12 cellular contexts compared by ENCODE assay signal in genomic region chr11:66369073-66369894, GRCh38. TPM values are rescaled to one million over a fixed set of nuclear protein-coding genes. Genes with fewer than 3 reads are reported as not detected.
A peak's percentile ranks its signal among the peaks of the same experiment; 100 is the strongest.
DNase-seq lines count a peak whose midpoint lies in the region; ATAC-seq and TF ChIP-seq lines count a peak whose summit lies in the region.
"Had no signal": no experiment of that assay in that cellular context is flagged by ENCODE, and none has a peak within 500 bp of the region (broad histone marks: within the 10 kb centered on the region; RNA-seq: fewer than 3 reads in every experiment).

No MANE protein-coding gene starts in this region.

- intact Hi-C loops in ascending aorta (cut with DNase I), result no loop called here

- H3K27ac Mint-ChIP-seq in activated naive CD8-positive, alpha-beta T cell treated with anti-CD3 and anti-CD28 coated beads, Interleukin-2, amount 10 ng/mL, durations not matched to agents 7 days and 5 days, result peak overlapping the region; percentile 15
- peak overlapping the region; percentile 96 for H3K27ac Mint-ChIP-seq in mesothelial cell of epicardium
- H3K27ac Mint-ChIP-seq: CD8-positive, alpha-beta T cell had no signal

- peaks cover 14% of the 10 kb centered on the region for H3K4me1 Mint-ChIP-seq in activated naive CD8-positive, alpha-beta T cell treated with anti-CD3 and anti-CD28 coated beads, Interleukin-2, amount 10 ng/mL, durations not matched to agents 7 days and 5 days
- peaks cover 21% of the 10 kb centered on the region for H3K4me1 Mint-ChIP-seq in mesothelial cell of epicardium

- no peaks in the 10 kb centered on the region for H3K9me3 Mint-ChIP-seq in activated naive CD8-positive, alpha-beta T cell treated with anti-CD3 and anti-CD28 coated beads, Interleukin-2, amount 10 ng/mL, durations not matched to agents 7 days and 5 days
- H3K9me3 Mint-ChIP-seq in mesothelial cell of epicardium, result no peaks in the 10 kb centered on the region
- H3K9me3 Mint-ChIP-seq: CD8-positive, alpha-beta T cell had no signal

- no peaks in the 10 kb centered on the region for H3K27me3 ChIP-seq in ascending aorta

- H3K9me3 ChIP-seq in ascending aorta, result no peaks in the 10 kb centered on the region

- no peak overlapping the region for H3K4me3 Mint-ChIP-seq in activated naive CD8-positive, alpha-beta T cell treated with anti-CD3 and anti-CD28 coated beads, Interleukin-2, amount 10 ng/mL, durations not matched to agents 7 days and 5 days
- peak overlapping the region; percentile 88 for H3K4me3 Mint-ChIP-seq in mesothelial cell of epicardium

- POLR2A ChIA-PET in activated naive CD8-positive, alpha-beta T cell treated with anti-CD3 and anti-CD28 coated beads, Interleukin-2, amount 10 ng/mL, durations not matched to agents 7 days and 5 days (lab: Charles Lee), result interaction anchor here (1.6 kb wide), 1 partner anchor 19 kb away, joined by 4 read pairs; no protein-coding TSS in a partner anchor

- no peak for DNase-seq in HFF-Myc (ENCODE audit: extremely low read depth, low read depth)
- DNase-seq in activated naive CD8-positive, alpha-beta T cell treated with anti-CD3 and anti-CD28 coated beads, Interleukin-2, amount 10 ng/mL, durations not matched to agents 7 days and 5 days, result no peak
- no peak for DNase-seq in mesothelial cell of epicardium (ENCODE audit: low spot score in 2 of 2, unreplicated experiment in 2 of 2)
- DNase-seq in ascending aorta (ENCODE audit: low spot score in 2 of 2), result no peak
- DNase-seq: CD8-positive, alpha-beta T cell; NCI-H2081 had no signal

- peak overlapping the region; percentile 63 for H3K4me3 ChIP-seq in HFF-Myc (replicated peaks; ENCODE audit: low read depth, low read length)
- H3K4me3 ChIP-seq in ascending aorta, result no peak overlapping the region

- peaks cover 2% of the 10 kb centered on the region for H3K27me3 Mint-ChIP-seq in activated naive CD8-positive, alpha-beta T cell treated with anti-CD3 and anti-CD28 coated beads, Interleukin-2, amount 10 ng/mL, durations not matched to agents 7 days and 5 days
- H3K27me3 Mint-ChIP-seq in mesothelial cell of epicardium (ENCODE audit: low read depth), result no peaks in the 10 kb centered on the region

- H3K27ac ChIP-seq in C4-2B (peak overlapping the region; percentile 97), ascending aorta (no peak overlapping the region)

- H3K36me3 ChIP-seq in ascending aorta, result no peaks in the 10 kb centered on the region

- H3K4me1 ChIP-seq in ascending aorta, result peaks cover 3 to 12% of the 10 kb centered on the region in 2 donors

- TF ChIP-seq CTCF in C4-2B (conservative IDR thresholded peaks at IDR 0.05), result no peak
- TF ChIP-seq CTCF in HFF-Myc (IDR thresholded peaks at IDR 0.05; ENCODE audit: low read depth, low read length, missing control alignments), result no peak
- TF ChIP-seq CTCF in mesothelial cell of epicardium (IDR thresholded peaks at IDR 0.05; ENCODE audit: unreplicated experiment), result no peak
- no peak for TF ChIP-seq CTCF in ascending aorta (IDR thresholded peaks at IDR 0.05)

- ATAC-seq in activated naive CD8-positive, alpha-beta T cell treated with anti-CD3 and anti-CD28 coated beads, Interleukin-2, amount 10 ng/mL, durations not matched to agents 7 days and 5 days (ENCODE audit: low read depth), result no peak
- ATAC-seq in HG03135 (IDR thresholded peaks at IDR 0.05; ENCODE audit: unreplicated experiment) (no peak), GM21390 (IDR thresholded peaks at IDR 0.05; ENCODE audit: unreplicated experiment) (no peak), HG03432 (IDR thresholded peaks at IDR 0.05; ENCODE audit: unreplicated experiment) (no peak)
- ATAC-seq: CD8-positive, alpha-beta T cell had no signal

- H3K36me3 Mint-ChIP-seq in activated naive CD8-positive, alpha-beta T cell treated with anti-CD3 and anti-CD28 coated beads, Interleukin-2, amount 10 ng/mL, durations not matched to agents 7 days and 5 days, result peaks cover 2% of the 10 kb centered on the region
- H3K36me3 Mint-ChIP-seq in mesothelial cell of epicardium, result peaks cover 5% of the 10 kb centered on the region
- H3K36me3 Mint-ChIP-seq: CD8-positive, alpha-beta T cell had no signal

RNA-seq across cellular contexts. Expression of gene SLC29A2, which starts 2.3 kb away (rescaled TPM):
- 10 to 100 TPM; 11.2 to 12.1 TPM for total RNA-seq in activated naive CD8-positive, alpha-beta T cell treated with anti-CD3 and anti-CD28 coated beads, Interleukin-2, amount 10 ng/mL, durations not matched to agents 7 days and 5 days
- 33.0 to 35.9 TPM (median 35.7 TPM) in 3 replicates for total RNA-seq in mesothelial cell of epicardium
- total RNA-seq in ascending aorta, result not detected
- total RNA-seq: LHCN-M2 had no signal

RNA-seq across cellular contexts. Expression of gene B4GAT1, which starts 21.9 kb away (rescaled TPM):
- total RNA-seq in activated naive CD8-positive, alpha-beta T cell treated with anti-CD3 and anti-CD28 coated beads, Interleukin-2, amount 10 ng/mL, durations not matched to agents 7 days and 5 days, result 1 to 10 TPM; 9.5 to 9.7 TPM
- total RNA-seq in mesothelial cell of epicardium (28.1 to 30.2 TPM (median 29.5 TPM) in 3 replicates), ascending aorta (64.2 TPM)

RNA-seq across cellular contexts. Expression of gene BRMS1, which starts 24.4 kb away (rescaled TPM):
- 10 to 100 TPM; 45.4 to 47.8 TPM for total RNA-seq in activated naive CD8-positive, alpha-beta T cell treated with anti-CD3 and anti-CD28 coated beads, Interleukin-2, amount 10 ng/mL, durations not matched to agents 7 days and 5 days
- total RNA-seq in mesothelial cell of epicardium (25.0 to 27.1 TPM (median 26.5 TPM) in 3 replicates), ascending aorta (24.8 TPM)

RNA-seq across cellular contexts. Expression of gene RIN1, which starts 33.0 kb away (rescaled TPM):
- 1 to 10 TPM; 3.0 to 5.7 TPM for total RNA-seq in activated naive CD8-positive, alpha-beta T cell treated with anti-CD3 and anti-CD28 coated beads, Interleukin-2, amount 10 ng/mL, durations not matched to agents 7 days and 5 days
- total RNA-seq in mesothelial cell of epicardium (6.7 to 7.1 TPM (median 7.0 TPM) in 3 replicates), ascending aorta (28.5 TPM)

RNA-seq across cellular contexts. Expression of gene NPAS4, which starts 51.6 kb away (rescaled TPM):
- total RNA-seq in activated naive CD8-positive, alpha-beta T cell treated with anti-CD3 and anti-CD28 coated beads, Interleukin-2, amount 10 ng/mL, durations not matched to agents 7 days and 5 days, result under 1 TPM; 0.23 to 0.67 TPM
- total RNA-seq in mesothelial cell of epicardium (1.00 to 1.2 TPM (median 1.1 TPM) in 3 replicates), ascending aorta (5.0 TPM)
- total RNA-seq: activated CD8-positive, alpha-beta memory T cell treated with anti-CD3 and anti-CD28 coated beads for 36 hours; CD8-positive, alpha-beta T cell; LHCN-M2 had no signal

Comparison
In these comparisons a context has a peak if more than half of its experiments do, and no peak if none do; other contexts are left out.
1. RNA of gene SLC29A2, which starts 2.3 kb away (total RNA-seq): 33.0 to 35.9 TPM in mesothelial cell of epicardium and 11.2 to 12.1 TPM in activated naive CD8-positive, alpha-beta T cell treated with anti-CD3 and anti-CD28 coated beads, Interleukin-2, amount 10 ng/mL, durations not matched to agents 7 days and 5 days; not detected in ascending aorta (single experiment); every median in the first group is over 10 times any median in the second.